In genomic region chr3:77412591-77412990, GRCh38 we compare ENCODE assay signal across 24 cellular contexts.
DNase-seq lines count a peak whose midpoint lies in the region; ATAC-seq and TF ChIP-seq lines count a peak whose summit lies in the region.
"Had no signal": no experiment of that assay in that cellular context is flagged by ENCODE, and none has a peak within 500 bp of the region (broad histone marks: within the 10 kb centered on the region; RNA-seq: fewer than 3 reads in every experiment).

No MANE protein-coding gene starts in this region.

- peak overlapping the region; percentile 34 for H3K27ac ChIP-seq in GM23248

- WGBS in GM23248 (ENCODE audit: low coverage in 1 of 2, low lambda C conversion rate in 2 of 2, missing lambda C conversion rate in 2 of 2), 2 experiments: 58 to 72% methylated on average over 2 of the region's 2 CpGs

- peaks cover 19% of the 10 kb centered on the region for H3K4me1 ChIP-seq in GM23248 (ENCODE audit: insufficient read depth)

- H3F3A ChIP-seq in GM23248 (ENCODE audit: insufficient read depth): peaks cover 13% of the 10 kb centered on the region

- in situ Hi-C loops in GM23248 (cut with MboI): no loop called here

- no peaks in the 10 kb centered on the region for H3K9me3 ChIP-seq in GM23248 (ENCODE audit: low read depth)

- H3K4me3 ChIP-seq in AG09309 (ENCODE audit: control insufficient read depth, low read depth, low read length): no peak overlapping the region
- H3K4me3 ChIP-seq in GM23248: no peak overlapping the region
- no peak overlapping the region for H3K4me3 ChIP-seq in foreskin fibroblast (ENCODE audit: low read depth in 1 of 2, low read length in 2 of 2)

- no peaks in the 10 kb centered on the region for H4K20me1 ChIP-seq in GM23248 (ENCODE audit: insufficient read depth)

- no peaks in the 10 kb centered on the region for H3K9me2 ChIP-seq in GM23248 (ENCODE audit: insufficient read depth)

- H3K4me2 ChIP-seq in GM23248 (ENCODE audit: unreplicated experiment): peak overlapping the region; percentile 45

- no peak overlapping the region for H3K9ac ChIP-seq in GM23248

- no peaks in the 10 kb centered on the region for H3K36me3 ChIP-seq in GM23248 (ENCODE audit: low read depth)

- peak; percentile 7 for DNase-seq in AG09309 (ENCODE audit: low read depth)
- peak; percentile 32 for DNase-seq in GM23248
- DNase-seq in T1000 (lab: John Stamatoyannopoulos, UW): peak; percentile 51
- peak; percentile 88 to 95 for DNase-seq in foreskin fibroblast
- DNase-seq in effector CD4-positive, alpha-beta T cell: no peak
- no peak for DNase-seq in effector CD8-positive, alpha-beta T cell (lab: John Stamatoyannopoulos, UW)
- DNase-seq: activated CD4-positive, alpha-beta memory T cell treated with anti-CD3 and anti-CD28 coated beads for 36 hours; activated CD4-positive, CD25-positive, alpha-beta regulatory T cell treated with anti-CD3 and anti-CD28 coated beads, Interleukin-2, amount 50 U/mL, for 72 hours; activated CD8-positive, alpha-beta memory T cell treated with anti-CD3 and anti-CD28 coated beads, Interleukin-2, amount 50 U/mL, for 4 hours; activated naive CD4-positive, alpha-beta T cell treated with Interleukin-2 at 50 U/mL for 16 hours; CD8-positive, alpha-beta T cell; central memory CD4-positive, alpha-beta T cell; dermis blood vessel endothelial cell; immature natural killer cell; NCI-H1105 treated with DMSO at 0.1 percent for 48 hours; NCI-H1930; NCI-H524 treated with DMSO at 0.1 percent for 48 hours; nephron progenitor cell; OCI-M1; stimulated activated naive CD4-positive, alpha-beta T cell treated with Interleukin-2 at 50 U/mL for 16 hours had no signal

- H3K79me2 ChIP-seq in GM23248 (ENCODE audit: insufficient read depth): no peaks in the 10 kb centered on the region

- H3K27me3 ChIP-seq in GM23248 (replicated peaks; ENCODE audit: insufficient read depth): no peaks in the 10 kb centered on the region

- ATAC-seq in HG03521 (IDR thresholded peaks at IDR 0.05; ENCODE audit: unreplicated experiment) (no peak), HG03565 (IDR thresholded peaks at IDR 0.05; ENCODE audit: unreplicated experiment) (no peak)
- ATAC-seq: CD8-positive, alpha-beta T cell; HCT116; SK-N-SH treated with all-trans-retinoic acid at 6 μM for 48 hours had no signal

- TF ChIP-seq CTCF in AG09309 (IDR thresholded peaks at IDR 0.05; ENCODE audit: control insufficient read depth, insufficient read depth, low read depth, low read length, missing control alignments) (no peak), foreskin fibroblast (IDR thresholded peaks at IDR 0.05; ENCODE audit: low read depth, low read length) (no peak)

- peak overlapping the region; percentile 40 for H2AFZ ChIP-seq in GM23248

Comparison
In these comparisons a context has a peak if more than half of its experiments do, and no peak if none do; other contexts are left out.
1. DNase-seq: peak in AG09309 (single experiment), GM23248 (single experiment), T1000 (single experiment) and foreskin fibroblast (2 of 2); none in effector CD4-positive, alpha-beta T cell (single experiment) and effector CD8-positive, alpha-beta T cell (single experiment).